ENCODE assay signal across 1 cellular context in genomic region chrX:7146703-7147430, GRCh38.
TF ChIP-seq lines count a peak whose summit lies in the region.

No MANE protein-coding gene starts in this region.

TF ChIP-seq in GM12878, 131 proteins besides CTCF, POLR2A, EP300 and RAD21 (continued from another document):
- TF ChIP-seq, protein P1, sequence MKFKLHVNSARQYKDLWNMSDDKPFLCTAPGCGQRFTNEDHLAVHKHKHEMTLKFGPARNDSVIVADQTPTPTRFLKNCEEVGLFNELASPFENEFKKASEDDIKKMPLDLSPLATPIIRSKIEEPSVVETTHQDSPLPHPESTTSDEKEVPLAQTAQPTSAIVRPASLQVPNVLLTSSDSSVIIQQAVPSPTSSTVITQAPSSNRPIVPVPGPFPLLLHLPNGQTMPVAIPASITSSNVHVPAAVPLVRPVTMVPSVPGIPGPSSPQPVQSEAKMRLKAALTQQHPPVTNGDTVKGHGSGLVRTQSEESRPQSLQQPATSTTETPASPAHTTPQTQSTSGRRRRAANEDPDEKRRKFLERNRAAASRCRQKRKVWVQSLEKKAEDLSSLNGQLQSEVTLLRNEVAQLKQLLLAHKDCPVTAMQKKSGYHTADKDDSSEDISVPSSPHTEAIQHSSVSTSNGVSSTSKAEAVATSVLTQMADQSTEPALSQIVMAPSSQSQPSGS (IDR thresholded peaks at IDR 0.05; ENCODE audit: low read length): peak; percentile 49; the same call in 1 of the 2 replicates
- no peak for TF ChIP-seq TBL1XR1 (IDR thresholded peaks at IDR 0.05; ENCODE audit: low read depth, low read length)
- peak; percentile 57; the same call in 1 of the 2 replicates for TF ChIP-seq MTA2 (IDR thresholded peaks at IDR 0.05; ENCODE audit: low read depth)
- TF ChIP-seq NBN (IDR thresholded peaks at IDR 0.05): peak; percentile 39; the same call in 1 of the 2 replicates
- TF ChIP-seq PML (IDR thresholded peaks at IDR 0.05; ENCODE audit: low read length): 0 out of 2 replicates have a peak, but pooled peaks have one; percentile 40
- peak; percentile 24; the same call in 1 of the 2 replicates for TF ChIP-seq CHD2 (IDR thresholded peaks at IDR 0.05; ENCODE audit: borderline replicate concordance, low read depth, low read length)
- TF ChIP-seq FOS (IDR thresholded peaks at IDR 0.05; ENCODE audit: borderline replicate concordance, extremely low read depth, insufficient read length): no peak
- no peak for TF ChIP-seq NR2C1 (IDR thresholded peaks at IDR 0.05)
- TF ChIP-seq, protein P2, sequence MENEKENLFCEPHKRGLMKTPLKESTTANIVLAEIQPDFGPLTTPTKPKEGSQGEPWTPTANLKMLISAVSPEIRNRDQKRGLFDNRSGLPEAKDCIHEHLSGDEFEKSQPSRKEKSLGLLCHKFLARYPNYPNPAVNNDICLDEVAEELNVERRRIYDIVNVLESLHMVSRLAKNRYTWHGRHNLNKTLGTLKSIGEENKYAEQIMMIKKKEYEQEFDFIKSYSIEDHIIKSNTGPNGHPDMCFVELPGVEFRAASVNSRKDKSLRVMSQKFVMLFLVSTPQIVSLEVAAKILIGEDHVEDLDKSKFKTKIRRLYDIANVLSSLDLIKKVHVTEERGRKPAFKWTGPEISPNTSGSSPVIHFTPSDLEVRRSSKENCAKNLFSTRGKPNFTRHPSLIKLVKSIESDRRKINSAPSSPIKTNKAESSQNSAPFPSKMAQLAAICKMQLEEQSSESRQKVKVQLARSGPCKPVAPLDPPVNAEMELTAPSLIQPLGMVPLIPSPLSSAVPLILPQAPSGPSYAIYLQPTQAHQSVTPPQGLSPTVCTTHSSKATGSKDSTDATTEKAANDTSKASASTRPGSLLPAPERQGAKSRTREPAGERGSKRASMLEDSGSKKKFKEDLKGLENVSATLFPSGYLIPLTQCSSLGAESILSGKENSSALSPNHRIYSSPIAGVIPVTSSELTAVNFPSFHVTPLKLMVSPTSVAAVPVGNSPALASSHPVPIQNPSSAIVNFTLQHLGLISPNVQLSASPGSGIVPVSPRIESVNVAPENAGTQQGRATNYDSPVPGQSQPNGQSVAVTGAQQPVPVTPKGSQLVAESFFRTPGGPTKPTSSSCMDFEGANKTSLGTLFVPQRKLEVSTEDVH (IDR thresholded peaks at IDR 0.05; ENCODE audit: low read depth, partially characterized antibody): peak; percentile 34
- peak; percentile 86 for TF ChIP-seq ZNF384 (IDR thresholded peaks at IDR 0.05; ENCODE audit: borderline replicate concordance, low read depth, low read length)
